1 cellular context compared by ENCODE assay signal in the genomic region with DNA sequence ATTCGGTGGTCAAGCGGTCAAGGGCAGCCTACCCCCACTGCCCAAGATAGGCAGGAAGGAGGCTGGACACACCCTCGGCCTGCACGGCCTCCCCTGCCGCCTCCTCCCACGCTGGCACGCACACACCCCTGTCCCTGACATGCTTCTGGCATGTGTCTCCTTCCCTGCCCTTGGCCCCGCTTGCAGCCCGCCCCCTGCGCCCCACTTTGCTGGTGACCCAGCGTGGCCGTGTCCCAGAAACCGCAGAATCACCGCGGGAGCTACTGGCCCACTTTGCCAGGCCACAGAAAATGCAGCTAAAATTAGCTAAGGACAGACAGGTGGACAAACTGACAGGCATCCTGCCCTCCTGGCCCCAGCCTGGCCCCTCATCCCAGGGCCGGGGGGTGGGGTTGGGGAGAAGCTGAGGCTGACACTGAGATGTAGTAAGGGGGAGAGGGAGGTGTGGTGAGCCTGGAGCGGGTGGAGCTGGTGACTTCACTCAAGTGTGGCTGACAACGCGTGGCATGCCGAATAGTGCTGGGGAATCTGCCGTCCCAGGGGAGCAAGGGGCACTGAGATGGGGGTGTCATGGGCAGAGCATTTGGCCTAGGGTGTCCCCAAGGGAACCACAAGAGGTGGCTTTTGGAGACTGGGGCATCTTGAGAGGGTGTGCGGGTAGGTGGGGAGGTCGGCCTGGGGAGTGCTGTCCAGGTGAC.
A peak's percentile ranks its signal among the peaks of the same experiment; 100 is the strongest.
TF ChIP-seq lines count a peak whose summit lies in the region.

No MANE protein-coding gene starts in this region.

TF ChIP-seq in HEK293, 187 proteins besides CTCF, POLR2A, EP300 and RAD21 (continued from another document):
- TF ChIP-seq, protein P1, sequence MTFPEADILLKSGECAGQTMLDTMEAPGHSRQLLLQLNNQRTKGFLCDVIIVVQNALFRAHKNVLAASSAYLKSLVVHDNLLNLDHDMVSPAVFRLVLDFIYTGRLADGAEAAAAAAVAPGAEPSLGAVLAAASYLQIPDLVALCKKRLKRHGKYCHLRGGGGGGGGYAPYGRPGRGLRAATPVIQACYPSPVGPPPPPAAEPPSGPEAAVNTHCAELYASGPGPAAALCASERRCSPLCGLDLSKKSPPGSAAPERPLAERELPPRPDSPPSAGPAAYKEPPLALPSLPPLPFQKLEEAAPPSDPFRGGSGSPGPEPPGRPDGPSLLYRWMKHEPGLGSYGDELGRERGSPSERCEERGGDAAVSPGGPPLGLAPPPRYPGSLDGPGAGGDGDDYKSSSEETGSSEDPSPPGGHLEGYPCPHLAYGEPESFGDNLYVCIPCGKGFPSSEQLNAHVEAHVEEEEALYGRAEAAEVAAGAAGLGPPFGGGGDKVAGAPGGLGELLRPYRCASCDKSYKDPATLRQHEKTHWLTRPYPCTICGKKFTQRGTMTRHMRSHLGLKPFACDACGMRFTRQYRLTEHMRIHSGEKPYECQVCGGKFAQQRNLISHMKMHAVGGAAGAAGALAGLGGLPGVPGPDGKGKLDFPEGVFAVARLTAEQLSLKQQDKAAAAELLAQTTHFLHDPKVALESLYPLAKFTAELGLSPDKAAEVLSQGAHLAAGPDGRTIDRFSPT (tag by site-specific recombination; IDR thresholded peaks at IDR 0.05), result 0 out of 2 replicates have a peak, but pooled peaks have one; percentile 17
- no peak for TF ChIP-seq ZNF692 (tag by site-specific recombination; IDR thresholded peaks at IDR 0.05)
